1 cellular context compared by ENCODE assay signal in the genomic region with DNA sequence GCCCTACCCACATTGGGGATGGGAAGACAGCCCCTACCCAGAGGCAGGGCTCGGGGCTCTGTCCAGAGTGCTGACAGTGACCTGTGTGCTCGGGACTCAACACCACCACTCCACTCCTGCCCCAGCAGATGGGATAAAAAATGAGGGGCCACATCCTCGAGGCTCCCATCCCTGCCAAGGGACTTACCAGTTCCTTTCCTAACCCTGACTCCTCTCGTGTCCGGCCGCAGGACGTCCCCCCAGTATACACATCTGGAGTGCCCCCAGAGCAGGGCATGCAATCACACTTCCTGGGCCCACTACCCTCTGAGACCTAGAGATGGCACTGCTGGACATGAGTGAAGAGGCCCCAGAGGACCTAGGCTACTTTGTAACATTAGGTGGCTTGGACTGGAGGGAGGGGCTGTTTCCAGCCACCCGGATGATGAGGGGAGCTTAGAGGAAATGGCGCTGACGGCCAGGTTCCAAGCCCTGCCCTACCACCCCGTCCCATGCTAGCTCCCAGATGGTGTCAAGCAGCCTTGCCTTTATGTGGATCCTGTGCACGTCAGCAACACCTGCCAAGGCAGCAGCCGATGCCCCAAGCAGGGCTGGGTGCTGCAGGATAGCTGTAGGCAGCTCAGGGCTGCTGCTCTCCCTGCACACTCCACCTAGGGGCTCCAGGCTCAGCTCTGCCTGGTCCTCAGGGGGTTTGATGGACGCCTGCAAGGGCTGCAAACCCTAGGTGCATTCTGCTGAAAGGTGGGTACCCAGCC.
A peak's percentile ranks its signal among the peaks of the same experiment; 100 is the strongest.
TF ChIP-seq lines count a peak whose summit lies in the region.

No MANE protein-coding gene starts in this region.

TF ChIP-seq in K562, 482 proteins besides CTCF, POLR2A, EP300 and RAD21 (continued from another document and continues in another):
- TF ChIP-seq GTF2A2 (tag; IDR thresholded peaks at IDR 0.05): no peak
- TF ChIP-seq PTRF (tag; IDR thresholded peaks at IDR 0.05): no peak
- TF ChIP-seq ZNF384 (IDR thresholded peaks at IDR 0.05; ENCODE audit: low read depth, low read length): no peak
- TF ChIP-seq KLF10 (CRISPR knock-in tag; IDR thresholded peaks at IDR 0.05): no peak; the same call in none of the 2 replicates
- no peak for TF ChIP-seq NBN (IDR thresholded peaks at IDR 0.05; ENCODE audit: low read depth)
- TF ChIP-seq, protein P1, sequence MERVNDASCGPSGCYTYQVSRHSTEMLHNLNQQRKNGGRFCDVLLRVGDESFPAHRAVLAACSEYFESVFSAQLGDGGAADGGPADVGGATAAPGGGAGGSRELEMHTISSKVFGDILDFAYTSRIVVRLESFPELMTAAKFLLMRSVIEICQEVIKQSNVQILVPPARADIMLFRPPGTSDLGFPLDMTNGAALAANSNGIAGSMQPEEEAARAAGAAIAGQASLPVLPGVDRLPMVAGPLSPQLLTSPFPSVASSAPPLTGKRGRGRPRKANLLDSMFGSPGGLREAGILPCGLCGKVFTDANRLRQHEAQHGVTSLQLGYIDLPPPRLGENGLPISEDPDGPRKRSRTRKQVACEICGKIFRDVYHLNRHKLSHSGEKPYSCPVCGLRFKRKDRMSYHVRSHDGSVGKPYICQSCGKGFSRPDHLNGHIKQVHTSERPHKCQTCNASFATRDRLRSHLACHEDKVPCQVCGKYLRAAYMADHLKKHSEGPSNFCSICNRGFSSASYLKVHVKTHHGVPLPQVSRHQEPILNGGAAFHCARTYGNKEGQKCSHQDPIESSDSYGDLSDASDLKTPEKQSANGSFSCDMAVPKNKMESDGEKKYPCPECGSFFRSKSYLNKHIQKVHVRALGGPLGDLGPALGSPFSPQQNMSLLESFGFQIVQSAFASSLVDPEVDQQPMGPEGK (CRISPR knock-in tag; IDR thresholded peaks at IDR 0.05; ENCODE audit: borderline replicate concordance): no peak
- TF ChIP-seq SAFB (IDR thresholded peaks at IDR 0.05; ENCODE audit: borderline replicate concordance, low read depth, low read length): no peak
- TF ChIP-seq, protein P2, sequence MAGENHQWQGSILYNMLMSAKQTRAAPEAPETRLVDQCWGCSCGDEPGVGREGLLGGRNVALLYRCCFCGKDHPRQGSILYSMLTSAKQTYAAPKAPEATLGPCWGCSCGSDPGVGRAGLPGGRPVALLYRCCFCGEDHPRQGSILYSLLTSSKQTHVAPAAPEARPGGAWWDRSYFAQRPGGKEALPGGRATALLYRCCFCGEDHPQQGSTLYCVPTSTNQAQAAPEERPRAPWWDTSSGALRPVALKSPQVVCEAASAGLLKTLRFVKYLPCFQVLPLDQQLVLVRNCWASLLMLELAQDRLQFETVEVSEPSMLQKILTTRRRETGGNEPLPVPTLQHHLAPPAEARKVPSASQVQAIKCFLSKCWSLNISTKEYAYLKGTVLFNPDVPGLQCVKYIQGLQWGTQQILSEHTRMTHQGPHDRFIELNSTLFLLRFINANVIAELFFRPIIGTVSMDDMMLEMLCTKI (IDR thresholded peaks at IDR 0.05; ENCODE audit: partially characterized antibody): no peak
- TF ChIP-seq, protein P3, sequence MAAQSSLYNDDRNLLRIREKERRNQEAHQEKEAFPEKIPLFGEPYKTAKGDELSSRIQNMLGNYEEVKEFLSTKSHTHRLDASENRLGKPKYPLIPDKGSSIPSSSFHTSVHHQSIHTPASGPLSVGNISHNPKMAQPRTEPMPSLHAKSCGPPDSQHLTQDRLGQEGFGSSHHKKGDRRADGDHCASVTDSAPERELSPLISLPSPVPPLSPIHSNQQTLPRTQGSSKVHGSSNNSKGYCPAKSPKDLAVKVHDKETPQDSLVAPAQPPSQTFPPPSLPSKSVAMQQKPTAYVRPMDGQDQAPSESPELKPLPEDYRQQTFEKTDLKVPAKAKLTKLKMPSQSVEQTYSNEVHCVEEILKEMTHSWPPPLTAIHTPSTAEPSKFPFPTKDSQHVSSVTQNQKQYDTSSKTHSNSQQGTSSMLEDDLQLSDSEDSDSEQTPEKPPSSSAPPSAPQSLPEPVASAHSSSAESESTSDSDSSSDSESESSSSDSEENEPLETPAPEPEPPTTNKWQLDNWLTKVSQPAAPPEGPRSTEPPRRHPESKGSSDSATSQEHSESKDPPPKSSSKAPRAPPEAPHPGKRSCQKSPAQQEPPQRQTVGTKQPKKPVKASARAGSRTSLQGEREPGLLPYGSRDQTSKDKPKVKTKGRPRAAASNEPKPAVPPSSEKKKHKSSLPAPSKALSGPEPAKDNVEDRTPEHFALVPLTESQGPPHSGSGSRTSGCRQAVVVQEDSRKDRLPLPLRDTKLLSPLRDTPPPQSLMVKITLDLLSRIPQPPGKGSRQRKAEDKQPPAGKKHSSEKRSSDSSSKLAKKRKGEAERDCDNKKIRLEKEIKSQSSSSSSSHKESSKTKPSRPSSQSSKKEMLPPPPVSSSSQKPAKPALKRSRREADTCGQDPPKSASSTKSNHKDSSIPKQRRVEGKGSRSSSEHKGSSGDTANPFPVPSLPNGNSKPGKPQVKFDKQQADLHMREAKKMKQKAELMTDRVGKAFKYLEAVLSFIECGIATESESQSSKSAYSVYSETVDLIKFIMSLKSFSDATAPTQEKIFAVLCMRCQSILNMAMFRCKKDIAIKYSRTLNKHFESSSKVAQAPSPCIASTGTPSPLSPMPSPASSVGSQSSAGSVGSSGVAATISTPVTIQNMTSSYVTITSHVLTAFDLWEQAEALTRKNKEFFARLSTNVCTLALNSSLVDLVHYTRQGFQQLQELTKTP (IDR thresholded peaks at IDR 0.05; ENCODE audit: low read depth in 1 of 2, partially characterized antibody in 2 of 2): peak in 1 of 2 experiments; percentile 86
- no peak for TF ChIP-seq ARID2 (IDR thresholded peaks at IDR 0.05)
- TF ChIP-seq, protein P4, sequence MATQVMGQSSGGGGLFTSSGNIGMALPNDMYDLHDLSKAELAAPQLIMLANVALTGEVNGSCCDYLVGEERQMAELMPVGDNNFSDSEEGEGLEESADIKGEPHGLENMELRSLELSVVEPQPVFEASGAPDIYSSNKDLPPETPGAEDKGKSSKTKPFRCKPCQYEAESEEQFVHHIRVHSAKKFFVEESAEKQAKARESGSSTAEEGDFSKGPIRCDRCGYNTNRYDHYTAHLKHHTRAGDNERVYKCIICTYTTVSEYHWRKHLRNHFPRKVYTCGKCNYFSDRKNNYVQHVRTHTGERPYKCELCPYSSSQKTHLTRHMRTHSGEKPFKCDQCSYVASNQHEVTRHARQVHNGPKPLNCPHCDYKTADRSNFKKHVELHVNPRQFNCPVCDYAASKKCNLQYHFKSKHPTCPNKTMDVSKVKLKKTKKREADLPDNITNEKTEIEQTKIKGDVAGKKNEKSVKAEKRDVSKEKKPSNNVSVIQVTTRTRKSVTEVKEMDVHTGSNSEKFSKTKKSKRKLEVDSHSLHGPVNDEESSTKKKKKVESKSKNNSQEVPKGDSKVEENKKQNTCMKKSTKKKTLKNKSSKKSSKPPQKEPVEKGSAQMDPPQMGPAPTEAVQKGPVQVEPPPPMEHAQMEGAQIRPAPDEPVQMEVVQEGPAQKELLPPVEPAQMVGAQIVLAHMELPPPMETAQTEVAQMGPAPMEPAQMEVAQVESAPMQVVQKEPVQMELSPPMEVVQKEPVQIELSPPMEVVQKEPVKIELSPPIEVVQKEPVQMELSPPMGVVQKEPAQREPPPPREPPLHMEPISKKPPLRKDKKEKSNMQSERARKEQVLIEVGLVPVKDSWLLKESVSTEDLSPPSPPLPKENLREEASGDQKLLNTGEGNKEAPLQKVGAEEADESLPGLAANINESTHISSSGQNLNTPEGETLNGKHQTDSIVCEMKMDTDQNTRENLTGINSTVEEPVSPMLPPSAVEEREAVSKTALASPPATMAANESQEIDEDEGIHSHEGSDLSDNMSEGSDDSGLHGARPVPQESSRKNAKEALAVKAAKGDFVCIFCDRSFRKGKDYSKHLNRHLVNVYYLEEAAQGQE (CRISPR knock-in tag; IDR thresholded peaks at IDR 0.05; ENCODE audit: low read depth): peak; percentile 97
- TF ChIP-seq PURB (CRISPR knock-in tag; IDR thresholded peaks at IDR 0.05; ENCODE audit: low read depth): no peak
- no peak for TF ChIP-seq MEIS2 (IDR thresholded peaks at IDR 0.05; ENCODE audit: partially characterized antibody)
- TF ChIP-seq ZEB2 (IDR thresholded peaks at IDR 0.05): no peak
- TF ChIP-seq, protein P5, sequence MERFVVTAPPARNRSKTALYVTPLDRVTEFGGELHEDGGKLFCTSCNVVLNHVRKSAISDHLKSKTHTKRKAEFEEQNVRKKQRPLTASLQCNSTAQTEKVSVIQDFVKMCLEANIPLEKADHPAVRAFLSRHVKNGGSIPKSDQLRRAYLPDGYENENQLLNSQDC (CRISPR knock-in tag; IDR thresholded peaks at IDR 0.05): no peak; the same call in 1 of the 2 replicates
- TF ChIP-seq, protein P6, sequence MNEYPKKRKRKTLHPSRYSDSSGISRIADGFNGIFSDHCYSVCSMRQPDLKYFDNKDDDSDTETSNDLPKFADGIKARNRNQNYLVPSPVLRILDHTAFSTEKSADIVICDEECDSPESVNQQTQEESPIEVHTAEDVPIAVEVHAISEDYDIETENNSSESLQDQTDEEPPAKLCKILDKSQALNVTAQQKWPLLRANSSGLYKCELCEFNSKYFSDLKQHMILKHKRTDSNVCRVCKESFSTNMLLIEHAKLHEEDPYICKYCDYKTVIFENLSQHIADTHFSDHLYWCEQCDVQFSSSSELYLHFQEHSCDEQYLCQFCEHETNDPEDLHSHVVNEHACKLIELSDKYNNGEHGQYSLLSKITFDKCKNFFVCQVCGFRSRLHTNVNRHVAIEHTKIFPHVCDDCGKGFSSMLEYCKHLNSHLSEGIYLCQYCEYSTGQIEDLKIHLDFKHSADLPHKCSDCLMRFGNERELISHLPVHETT (CRISPR knock-in tag; conservative IDR thresholded peaks at IDR 0.05 in 1 of 2, IDR thresholded peaks at IDR 0.05 in 1 of 2): no peak
- TF ChIP-seq SETDB1 (IDR thresholded peaks at IDR 0.05; ENCODE audit: low read length): peak; percentile 65
- TF ChIP-seq, protein P7, sequence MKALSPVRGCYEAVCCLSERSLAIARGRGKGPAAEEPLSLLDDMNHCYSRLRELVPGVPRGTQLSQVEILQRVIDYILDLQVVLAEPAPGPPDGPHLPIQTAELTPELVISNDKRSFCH (CRISPR knock-in tag; IDR thresholded peaks at IDR 0.05): no peak
- TF ChIP-seq, protein P7 (tag; IDR thresholded peaks at IDR 0.05): peak; percentile 70; the same call in 1 of the 2 replicates
- no peak for TF ChIP-seq TRIM24 (IDR thresholded peaks at IDR 0.05)
- TF ChIP-seq NR2C1 (IDR thresholded peaks at IDR 0.05): no peak
- TF ChIP-seq NR2C1 (tag; IDR thresholded peaks at IDR 0.05): no peak
- TF ChIP-seq, protein P8, sequence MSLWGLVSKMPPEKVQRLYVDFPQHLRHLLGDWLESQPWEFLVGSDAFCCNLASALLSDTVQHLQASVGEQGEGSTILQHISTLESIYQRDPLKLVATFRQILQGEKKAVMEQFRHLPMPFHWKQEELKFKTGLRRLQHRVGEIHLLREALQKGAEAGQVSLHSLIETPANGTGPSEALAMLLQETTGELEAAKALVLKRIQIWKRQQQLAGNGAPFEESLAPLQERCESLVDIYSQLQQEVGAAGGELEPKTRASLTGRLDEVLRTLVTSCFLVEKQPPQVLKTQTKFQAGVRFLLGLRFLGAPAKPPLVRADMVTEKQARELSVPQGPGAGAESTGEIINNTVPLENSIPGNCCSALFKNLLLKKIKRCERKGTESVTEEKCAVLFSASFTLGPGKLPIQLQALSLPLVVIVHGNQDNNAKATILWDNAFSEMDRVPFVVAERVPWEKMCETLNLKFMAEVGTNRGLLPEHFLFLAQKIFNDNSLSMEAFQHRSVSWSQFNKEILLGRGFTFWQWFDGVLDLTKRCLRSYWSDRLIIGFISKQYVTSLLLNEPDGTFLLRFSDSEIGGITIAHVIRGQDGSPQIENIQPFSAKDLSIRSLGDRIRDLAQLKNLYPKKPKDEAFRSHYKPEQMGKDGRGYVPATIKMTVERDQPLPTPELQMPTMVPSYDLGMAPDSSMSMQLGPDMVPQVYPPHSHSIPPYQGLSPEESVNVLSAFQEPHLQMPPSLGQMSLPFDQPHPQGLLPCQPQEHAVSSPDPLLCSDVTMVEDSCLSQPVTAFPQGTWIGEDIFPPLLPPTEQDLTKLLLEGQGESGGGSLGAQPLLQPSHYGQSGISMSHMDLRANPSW (CRISPR knock-in tag; IDR thresholded peaks at IDR 0.05): no peak
- no peak for TF ChIP-seq CHD1 (IDR thresholded peaks at IDR 0.05; ENCODE audit: low read length)
- no peak; a peak in 1 of 4 replicates for TF ChIP-seq SRF (CRISPR knock-in tag; IDR thresholded peaks at IDR 0.05)
- TF ChIP-seq, protein P9, sequence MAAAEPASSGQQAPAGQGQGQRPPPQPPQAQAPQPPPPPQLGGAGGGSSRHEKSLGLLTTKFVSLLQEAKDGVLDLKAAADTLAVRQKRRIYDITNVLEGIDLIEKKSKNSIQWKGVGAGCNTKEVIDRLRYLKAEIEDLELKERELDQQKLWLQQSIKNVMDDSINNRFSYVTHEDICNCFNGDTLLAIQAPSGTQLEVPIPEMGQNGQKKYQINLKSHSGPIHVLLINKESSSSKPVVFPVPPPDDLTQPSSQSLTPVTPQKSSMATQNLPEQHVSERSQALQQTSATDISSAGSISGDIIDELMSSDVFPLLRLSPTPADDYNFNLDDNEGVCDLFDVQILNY (CRISPR knock-in tag; IDR thresholded peaks at IDR 0.05): no peak
- no peak for TF ChIP-seq FIP1L1 (IDR thresholded peaks at IDR 0.05; ENCODE audit: low read depth, low read length, poor library complexity, severe bottlenecking)
- no peak for TF ChIP-seq PTTG1 (tag; IDR thresholded peaks at IDR 0.05; ENCODE audit: low read depth)
- TF ChIP-seq, protein P10, sequence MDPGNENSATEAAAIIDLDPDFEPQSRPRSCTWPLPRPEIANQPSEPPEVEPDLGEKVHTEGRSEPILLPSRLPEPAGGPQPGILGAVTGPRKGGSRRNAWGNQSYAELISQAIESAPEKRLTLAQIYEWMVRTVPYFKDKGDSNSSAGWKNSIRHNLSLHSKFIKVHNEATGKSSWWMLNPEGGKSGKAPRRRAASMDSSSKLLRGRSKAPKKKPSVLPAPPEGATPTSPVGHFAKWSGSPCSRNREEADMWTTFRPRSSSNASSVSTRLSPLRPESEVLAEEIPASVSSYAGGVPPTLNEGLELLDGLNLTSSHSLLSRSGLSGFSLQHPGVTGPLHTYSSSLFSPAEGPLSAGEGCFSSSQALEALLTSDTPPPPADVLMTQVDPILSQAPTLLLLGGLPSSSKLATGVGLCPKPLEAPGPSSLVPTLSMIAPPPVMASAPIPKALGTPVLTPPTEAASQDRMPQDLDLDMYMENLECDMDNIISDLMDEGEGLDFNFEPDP (CRISPR knock-in tag; IDR thresholded peaks at IDR 0.05): no peak
- TF ChIP-seq HDAC8 (tag; IDR thresholded peaks at IDR 0.05): no peak; the same call in 1 of the 2 replicates
- TF ChIP-seq DIDO1 (tag; IDR thresholded peaks at IDR 0.05; ENCODE audit: low read depth): no peak
- TF ChIP-seq NUFIP1 (IDR thresholded peaks at IDR 0.05; ENCODE audit: partially characterized antibody): no peak
- TF ChIP-seq MIER1 (IDR thresholded peaks at IDR 0.05; ENCODE audit: low read depth): peak; percentile 97
- TF ChIP-seq CHCHD3 (CRISPR knock-in tag; IDR thresholded peaks at IDR 0.05): 0 out of 2 replicates have a peak, but pooled peaks have one; percentile 18
- TF ChIP-seq NCOA1 (IDR thresholded peaks at IDR 0.05; ENCODE audit: low read depth): peak; percentile 56; the same call in 1 of the 2 replicates
- no peak for TF ChIP-seq ZNF699 (CRISPR knock-in tag; IDR thresholded peaks at IDR 0.05; ENCODE audit: insufficient replicate concordance)
- no peak; the same call in 1 of the 2 replicates for TF ChIP-seq ZNF212 (CRISPR knock-in tag; IDR thresholded peaks at IDR 0.05)
- TF ChIP-seq ZNF224 (CRISPR knock-in tag; IDR thresholded peaks at IDR 0.05): no peak
- TF ChIP-seq KLF16 (IDR thresholded peaks at IDR 0.05): no peak
- TF ChIP-seq HNRNPUL1 (IDR thresholded peaks at IDR 0.05; ENCODE audit: low read length): no peak
- no peak for TF ChIP-seq FOXJ3 (CRISPR knock-in tag; IDR thresholded peaks at IDR 0.05)
